In genomic region chr19:4531562-4532165, GRCh38 we compare ENCODE assay signal across 1 cellular context.
TF ChIP-seq lines count a peak whose summit lies in the region.

No MANE protein-coding gene starts in this region.

TF ChIP-seq in HepG2, 621 proteins besides CTCF, POLR2A, EP300 and RAD21 (continued from another document):
- TF ChIP-seq MAFK (conservative IDR thresholded peaks at IDR 0.05 in 1 of 2, IDR thresholded peaks at IDR 0.05 in 1 of 2; ENCODE audit: low read length in 2 of 2) (no peak), NFKBIZ (CRISPR knock-in tag; IDR thresholded peaks at IDR 0.05) (no peak), RBM39 (IDR thresholded peaks at IDR 0.05; ENCODE audit: low read depth, low read length, poor library complexity, severe bottlenecking) (no peak), FLYWCH1 (CRISPR knock-in tag; IDR thresholded peaks at IDR 0.05) (no peak), ZNF670 (CRISPR knock-in tag; IDR thresholded peaks at IDR 0.05; ENCODE audit: borderline replicate concordance) (no peak), KDM1A (CRISPR knock-in tag; IDR thresholded peaks at IDR 0.05) (no peak), ZBTB33 (CRISPR knock-in tag; IDR thresholded peaks at IDR 0.05) (peak; percentile 17), ZBTB39 (CRISPR knock-in tag; IDR thresholded peaks at IDR 0.05) (no peak), CBFB (CRISPR knock-in tag; IDR thresholded peaks at IDR 0.05) (no peak; the same call in 1 of the 2 replicates), ZNF430 (CRISPR knock-in tag; IDR thresholded peaks at IDR 0.05) (peak; percentile 96), POLR2AphosphoS2 (IDR thresholded peaks at IDR 0.05; ENCODE audit: low read depth, low read length) (no peak), SRSF4 (IDR thresholded peaks at IDR 0.05; ENCODE audit: low read depth, low read length, poor library complexity, severe bottlenecking) (no peak), ZMAT5 (CRISPR knock-in tag; IDR thresholded peaks at IDR 0.05; ENCODE audit: borderline replicate concordance, low read depth) (no peak), ZNF124 (CRISPR knock-in tag; IDR thresholded peaks at IDR 0.05) (0 out of 2 replicates have a peak, but pooled peaks have one; percentile 47), HNRNPL (IDR thresholded peaks at IDR 0.05; ENCODE audit: low read depth, low read length) (peak; percentile 78; the same call in 1 of the 2 replicates), U2AF1 (optimal IDR thresholded peaks at IDR 0.05; ENCODE audit: low read depth, low read length) (no peak), ZNF597 (CRISPR knock-in tag; IDR thresholded peaks at IDR 0.05) (no peak), GTF3A (CRISPR knock-in tag; conservative IDR thresholded peaks at IDR 0.05) (no peak), FOXK2 (IDR thresholded peaks at IDR 0.05) (peak; percentile 79), ZNF773 (CRISPR knock-in tag; IDR thresholded peaks at IDR 0.05; ENCODE audit: borderline replicate concordance) (0 out of 2 replicates have a peak, but pooled peaks have one; percentile 59), TOPORS (CRISPR knock-in tag; IDR thresholded peaks at IDR 0.05) (no peak), ZSCAN25 (CRISPR knock-in tag; IDR thresholded peaks at IDR 0.05) (peak; percentile 43; the same call in 1 of the 2 replicates), MIXL1 (CRISPR knock-in tag; IDR thresholded peaks at IDR 0.05) (peak; percentile 70), THRA (CRISPR knock-in tag; IDR thresholded peaks at IDR 0.05; ENCODE audit: borderline replicate concordance) (peak; percentile 85), BRD4 (CRISPR knock-in tag; IDR thresholded peaks at IDR 0.05) (no peak), ZNF432 (CRISPR knock-in tag; IDR thresholded peaks at IDR 0.05; ENCODE audit: borderline replicate concordance) (no peak), RBFOX2 (IDR thresholded peaks at IDR 0.05; ENCODE audit: low read depth, low read length) (no peak), HMG20A (CRISPR knock-in tag; IDR thresholded peaks at IDR 0.05; ENCODE audit: borderline replicate concordance) (peak; percentile 54), CHD2 (IDR thresholded peaks at IDR 0.05; ENCODE audit: low read depth, low read length) (no peak), ZNF713 (CRISPR knock-in tag; IDR thresholded peaks at IDR 0.05) (no peak), ZNF530 (CRISPR knock-in tag; IDR thresholded peaks at IDR 0.05; ENCODE audit: low read depth) (no peak), ZNF138 (CRISPR knock-in tag; IDR thresholded peaks at IDR 0.05; ENCODE audit: low read depth) (no peak), ATF2 (CRISPR knock-in tag; IDR thresholded peaks at IDR 0.05) (no peak; the same call in 1 of the 2 replicates), CEBPG (CRISPR knock-in tag; IDR thresholded peaks at IDR 0.05) (no peak), ZNF839 (CRISPR knock-in tag; IDR thresholded peaks at IDR 0.05; ENCODE audit: borderline replicate concordance) (no peak), ARHGAP35 (CRISPR knock-in tag; IDR thresholded peaks at IDR 0.05; ENCODE audit: borderline replicate concordance) (no peak; the same call in 1 of the 2 replicates)
- TF ChIP-seq, protein P1, sequence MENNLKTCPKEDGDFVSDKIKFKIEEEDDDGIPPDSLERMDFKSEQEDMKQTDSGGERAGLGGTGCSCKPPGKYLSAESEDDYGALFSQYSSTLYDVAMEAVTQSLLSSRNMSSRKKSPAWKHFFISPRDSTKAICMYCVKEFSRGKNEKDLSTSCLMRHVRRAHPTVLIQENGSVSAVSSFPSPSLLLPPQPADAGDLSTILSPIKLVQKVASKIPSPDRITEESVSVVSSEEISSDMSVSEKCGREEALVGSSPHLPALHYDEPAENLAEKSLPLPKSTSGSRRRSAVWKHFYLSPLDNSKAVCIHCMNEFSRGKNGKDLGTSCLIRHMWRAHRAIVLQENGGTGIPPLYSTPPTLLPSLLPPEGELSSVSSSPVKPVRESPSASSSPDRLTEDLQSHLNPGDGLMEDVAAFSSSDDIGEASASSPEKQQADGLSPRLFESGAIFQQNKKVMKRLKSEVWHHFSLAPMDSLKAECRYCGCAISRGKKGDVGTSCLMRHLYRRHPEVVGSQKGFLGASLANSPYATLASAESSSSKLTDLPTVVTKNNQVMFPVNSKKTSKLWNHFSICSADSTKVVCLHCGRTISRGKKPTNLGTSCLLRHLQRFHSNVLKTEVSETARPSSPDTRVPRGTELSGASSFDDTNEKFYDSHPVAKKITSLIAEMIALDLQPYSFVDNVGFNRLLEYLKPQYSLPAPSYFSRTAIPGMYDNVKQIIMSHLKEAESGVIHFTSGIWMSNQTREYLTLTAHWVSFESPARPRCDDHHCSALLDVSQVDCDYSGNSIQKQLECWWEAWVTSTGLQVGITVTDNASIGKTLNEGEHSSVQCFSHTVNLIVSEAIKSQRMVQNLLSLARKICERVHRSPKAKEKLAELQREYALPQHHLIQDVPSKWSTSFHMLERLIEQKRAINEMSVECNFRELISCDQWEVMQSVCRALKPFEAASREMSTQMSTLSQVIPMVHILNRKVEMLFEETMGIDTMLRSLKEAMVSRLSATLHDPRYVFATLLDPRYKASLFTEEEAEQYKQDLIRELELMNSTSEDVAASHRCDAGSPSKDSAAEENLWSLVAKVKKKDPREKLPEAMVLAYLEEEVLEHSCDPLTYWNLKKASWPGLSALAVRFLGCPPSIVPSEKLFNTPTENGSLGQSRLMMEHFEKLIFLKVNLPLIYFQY (CRISPR knock-in tag; IDR thresholded peaks at IDR 0.05; ENCODE audit: borderline replicate concordance), result no peak
- TF ChIP-seq, protein P2, sequence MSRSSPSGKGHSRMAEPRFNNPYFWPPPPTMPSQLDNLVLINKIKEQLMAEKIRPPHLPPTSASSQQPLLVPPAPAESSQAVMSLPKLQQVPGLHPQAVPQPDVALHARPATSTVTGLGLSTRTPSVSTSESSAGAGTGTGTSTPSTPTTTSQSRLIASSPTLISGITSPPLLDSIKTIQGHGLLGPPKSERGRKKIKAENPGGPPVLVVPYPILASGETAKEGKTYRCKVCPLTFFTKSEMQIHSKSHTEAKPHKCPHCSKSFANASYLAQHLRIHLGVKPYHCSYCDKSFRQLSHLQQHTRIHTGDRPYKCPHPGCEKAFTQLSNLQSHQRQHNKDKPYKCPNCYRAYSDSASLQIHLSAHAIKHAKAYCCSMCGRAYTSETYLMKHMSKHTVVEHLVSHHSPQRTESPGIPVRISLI (CRISPR knock-in tag; IDR thresholded peaks at IDR 0.05; ENCODE audit: borderline replicate concordance), result peak; percentile 21; the same call in 1 of the 2 replicates
- TF ChIP-seq, protein P3, sequence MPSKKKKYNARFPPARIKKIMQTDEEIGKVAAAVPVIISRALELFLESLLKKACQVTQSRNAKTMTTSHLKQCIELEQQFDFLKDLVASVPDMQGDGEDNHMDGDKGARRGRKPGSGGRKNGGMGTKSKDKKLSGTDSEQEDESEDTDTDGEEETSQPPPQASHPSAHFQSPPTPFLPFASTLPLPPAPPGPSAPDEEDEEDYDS (CRISPR knock-in tag; IDR thresholded peaks at IDR 0.05), result no peak
- TF ChIP-seq, protein P4, sequence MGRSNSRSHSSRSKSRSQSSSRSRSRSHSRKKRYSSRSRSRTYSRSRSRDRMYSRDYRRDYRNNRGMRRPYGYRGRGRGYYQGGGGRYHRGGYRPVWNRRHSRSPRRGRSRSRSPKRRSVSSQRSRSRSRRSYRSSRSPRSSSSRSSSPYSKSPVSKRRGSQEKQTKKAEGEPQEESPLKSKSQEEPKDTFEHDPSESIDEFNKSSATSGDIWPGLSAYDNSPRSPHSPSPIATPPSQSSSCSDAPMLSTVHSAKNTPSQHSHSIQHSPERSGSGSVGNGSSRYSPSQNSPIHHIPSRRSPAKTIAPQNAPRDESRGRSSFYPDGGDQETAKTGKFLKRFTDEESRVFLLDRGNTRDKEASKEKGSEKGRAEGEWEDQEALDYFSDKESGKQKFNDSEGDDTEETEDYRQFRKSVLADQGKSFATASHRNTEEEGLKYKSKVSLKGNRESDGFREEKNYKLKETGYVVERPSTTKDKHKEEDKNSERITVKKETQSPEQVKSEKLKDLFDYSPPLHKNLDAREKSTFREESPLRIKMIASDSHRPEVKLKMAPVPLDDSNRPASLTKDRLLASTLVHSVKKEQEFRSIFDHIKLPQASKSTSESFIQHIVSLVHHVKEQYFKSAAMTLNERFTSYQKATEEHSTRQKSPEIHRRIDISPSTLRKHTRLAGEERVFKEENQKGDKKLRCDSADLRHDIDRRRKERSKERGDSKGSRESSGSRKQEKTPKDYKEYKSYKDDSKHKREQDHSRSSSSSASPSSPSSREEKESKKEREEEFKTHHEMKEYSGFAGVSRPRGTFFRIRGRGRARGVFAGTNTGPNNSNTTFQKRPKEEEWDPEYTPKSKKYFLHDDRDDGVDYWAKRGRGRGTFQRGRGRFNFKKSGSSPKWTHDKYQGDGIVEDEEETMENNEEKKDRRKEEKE (IDR thresholded peaks at IDR 0.05), result no peak
